ENCODE assay signal across 25 cellular contexts in genomic region chr22:30113494-30113893, GRCh38. TPM values are rescaled to one million over a fixed set of nuclear protein-coding genes. Genes with fewer than 3 reads are reported as not detected.
DNase-seq lines count a peak whose midpoint lies in the region; ATAC-seq, FAIRE-seq and TF ChIP-seq lines count a peak whose summit lies in the region.
"Had no signal": no experiment of that assay in that cellular context is flagged by ENCODE, and none has a peak within 500 bp of the region (broad histone marks: within the 10 kb centered on the region; RNA-seq: fewer than 3 reads in every experiment).

No MANE protein-coding gene starts in this region.

- no peak overlapping the region for H2BK12ac ChIP-seq in neuronal stem cell (ENCODE audit: low read length)

- CTCF ChIA-PET in A549 (lab: Yijun Ruan, JAX) = interaction anchor here (0.9 to 2.6 kb wide), 4 partner anchors 8 to 174 kb away, joined by 3 to 6 read pairs (median 4); no protein-coding TSS in a partner anchor

- FAIRE-seq in A549 (lab: Jason Lieb, UNC) = no peak
- FAIRE-seq in keratinocyte (lab: Jason Lieb, UNC) = no peak
- FAIRE-seq: D721Med, GM18507 had no signal

- no peak overlapping the region for H4K91ac ChIP-seq in neuronal stem cell (ENCODE audit: low read depth, low read length, poor library complexity)

- H3K27me3 ChIP-seq in ACC112 (ENCODE audit: insufficient read depth, low read length) = no peaks in the 10 kb centered on the region
- no peaks in the 10 kb centered on the region for H3K27me3 ChIP-seq in Loucy (ENCODE audit: insufficient read depth, low read length, poor library complexity, severe bottlenecking)
- H3K27me3 ChIP-seq in keratinocyte (ENCODE audit: control insufficient read depth, extremely low read depth, insufficient read depth, low read length) = no peaks in the 10 kb centered on the region
- H3K27me3 ChIP-seq in neuronal stem cell (ENCODE audit: control insufficient read depth in 3 of 3, insufficient read depth in 3 of 3, low read depth in 1 of 3, low read length in 3 of 3) = peaks cover 0 to 3% (median 0%) of the 10 kb centered on the region in 3 experiments
- H3K27me3 ChIP-seq: SJSA1 had no signal

- ATAC-seq in A549 (no peak), GM18498 (IDR thresholded peaks at IDR 0.05; ENCODE audit: unreplicated experiment) (no peak), HG03469 (IDR thresholded peaks at IDR 0.05; ENCODE audit: unreplicated experiment) (no peak)

- no peaks in the 10 kb centered on the region for H3K9me3 ChIP-seq in A549
- no peaks in the 10 kb centered on the region for H3K9me3 ChIP-seq in Loucy (ENCODE audit: insufficient read depth, low read depth, low read length)
- no peaks in the 10 kb centered on the region for H3K9me3 ChIP-seq in keratinocyte (ENCODE audit: control insufficient read depth, low read depth, low read length)
- H3K9me3 ChIP-seq in neuronal stem cell (replicated peaks in 1 of 2; ENCODE audit: control insufficient read depth in 2 of 2, insufficient read depth in 1 of 2, low read depth in 1 of 2, low read length in 2 of 2) = no peaks in the 10 kb centered on the region
- H3K9me3 ChIP-seq: HAP-1, SJSA1 had no signal

- dilution Hi-C loops in keratinocyte (cut with MboI; ENCODE audit: extremely low pct_ligation_motif_present, low sequenced_read_pairs) = no loop called here

- TF ChIP-seq CTCF in A549 (IDR thresholded peaks at IDR 0.05) = no peak
- no peak for TF ChIP-seq CTCF in Loucy (conservative IDR thresholded peaks at IDR 0.05; ENCODE audit: low read length)
- TF ChIP-seq CTCF in keratinocyte (optimal IDR thresholded peaks at IDR 0.05 in 1 of 3, IDR thresholded peaks at IDR 0.05 in 1 of 3, conservative IDR thresholded peaks at IDR 0.05 in 1 of 3; ENCODE audit: extremely low read depth in 1 of 3, insufficient read depth in 2 of 3, low read length in 3 of 3) = no peak

- no peak overlapping the region for H3K4me2 ChIP-seq in A549
- no peak overlapping the region for H3K4me2 ChIP-seq in Loucy (ENCODE audit: low read depth, low read length, poor library complexity, severe bottlenecking)
- no peak overlapping the region for H3K4me2 ChIP-seq in keratinocyte (ENCODE audit: control insufficient read depth, extremely low read depth, insufficient read depth, low read depth, low read length)
- H3K4me2 ChIP-seq in neuronal stem cell (ENCODE audit: insufficient read depth, low read length, poor library complexity, severe bottlenecking) = no peak overlapping the region
- H3K4me2 ChIP-seq: PC-9 had no signal

- H3K14ac ChIP-seq in neuronal stem cell (ENCODE audit: low read length) = no peak overlapping the region

- H3K9me1 ChIP-seq in keratinocyte (ENCODE audit: control insufficient read depth, extremely low read depth, insufficient read depth, low read length) = no peaks in the 10 kb centered on the region

- no peak overlapping the region for H2AK5ac ChIP-seq in neuronal stem cell (ENCODE audit: low read depth, low read length)

- H2AFZ ChIP-seq in ACC112 (ENCODE audit: low read length, unreplicated experiment) (peak overlapping the region; percentile 47), Loucy (ENCODE audit: low read length) (peak overlapping the region; percentile 69), keratinocyte (ENCODE audit: control insufficient read depth, low read length) (peak overlapping the region; percentile 10), neuronal stem cell (ENCODE audit: low read length) (no peak overlapping the region)
- H2AFZ ChIP-seq: PC-9 had no signal

- WGBS in A549 (ENCODE audit: missing lambda C conversion rate) = 83% methylated on average over 1 of the region's 1 CpG
- WGBS in neuronal stem cell (ENCODE audit: extremely low coverage in 2 of 2, insufficient read length in 2 of 2, insufficient replicate concordance in 1 of 2), 2 donors = no CpG with 5 or more reads among the region's 1 CpG

- no peak overlapping the region for H4K8ac ChIP-seq in neuronal stem cell (ENCODE audit: low read depth, low read length)

- TF ChIP-seq POLR2A in A549 (IDR thresholded peaks at IDR 0.05; ENCODE audit: low read length) = no peak

- H3K9ac ChIP-seq in Loucy (ENCODE audit: low read depth, low read length, poor library complexity, severe bottlenecking) (no peak overlapping the region), keratinocyte (ENCODE audit: control insufficient read depth, extremely low read depth, insufficient read depth, low read length) (no peak overlapping the region), neuronal stem cell (ENCODE audit: low read depth, low read length, poor library complexity) (no peak overlapping the region)

- no peaks in the 10 kb centered on the region for H3K9me2 ChIP-seq in Loucy (replicated peaks; ENCODE audit: low read depth, low read length)

- no peak for TF ChIP-seq EP300 in A549 (IDR thresholded peaks at IDR 0.05)

- no peak for TF ChIP-seq RAD21 in A549 (conservative IDR thresholded peaks at IDR 0.05 in 1 of 2, IDR thresholded peaks at IDR 0.05 in 1 of 2)

- H2BK120ac ChIP-seq in neuronal stem cell (ENCODE audit: low read depth, low read length) = no peak overlapping the region

- no peak overlapping the region for H3K4ac ChIP-seq in neuronal stem cell (ENCODE audit: low read length)

- H3K36me3 ChIP-seq in ACC112 (ENCODE audit: insufficient read depth, low read length) (no peaks in the 10 kb centered on the region), Loucy (ENCODE audit: insufficient read depth, low read length) (no peaks in the 10 kb centered on the region), keratinocyte (ENCODE audit: control insufficient read depth in 2 of 2, extremely low read depth in 1 of 2, insufficient read depth in 2 of 2, low read length in 2 of 2) (no peaks in the 10 kb centered on the region), neuronal stem cell (replicated peaks in 1 of 2; ENCODE audit: control insufficient read depth in 2 of 2, insufficient read depth in 2 of 2, low read length in 2 of 2) (no peaks in the 10 kb centered on the region)
- H3K36me3 ChIP-seq: HAP-1, SJSA1 had no signal

- H3K79me2 ChIP-seq in ACC112 (ENCODE audit: control insufficient read depth, insufficient read depth, low read length, unreplicated experiment) = no peaks in the 10 kb centered on the region
- no peaks in the 10 kb centered on the region for H3K79me2 ChIP-seq in Loucy (ENCODE audit: insufficient read depth, low read length)
- no peaks in the 10 kb centered on the region for H3K79me2 ChIP-seq in keratinocyte (ENCODE audit: control insufficient read depth, insufficient read depth, low read length)

- H3K4me3 ChIP-seq in A549 (no peak overlapping the region), ACC112 (ENCODE audit: low read depth, low read length) (no peak overlapping the region), Loucy (ENCODE audit: low read length, poor library complexity, severe bottlenecking) (no peak overlapping the region), keratinocyte (ENCODE audit: control insufficient read depth in 2 of 3, extremely low read depth in 1 of 3, insufficient read depth in 2 of 3, low read depth in 1 of 3, low read length in 3 of 3) (no peak overlapping the region), neuronal stem cell (ENCODE audit: low read length in 2 of 2) (no peak overlapping the region)
- H3K4me3 ChIP-seq: HAP-1, PC-9, SJSA1 had no signal

- no peaks in the 10 kb centered on the region for H3K79me1 ChIP-seq in neuronal stem cell (ENCODE audit: low read depth, low read length)

- no peak overlapping the region for H3K18ac ChIP-seq in neuronal stem cell (ENCODE audit: low read length)

- H3K27ac ChIP-seq in A549 = peak overlapping the region; percentile 36 to 77; a peak in 5 of 6 replicates
- peak overlapping the region; percentile 0; the same call in 1 of the 2 replicates for H3K27ac ChIP-seq in ACC112 (ENCODE audit: low read depth, low read length)
- H3K27ac ChIP-seq in keratinocyte (ENCODE audit: control insufficient read depth, insufficient read depth, low read length) = no peak overlapping the region
- H3K27ac ChIP-seq in neuronal stem cell (replicated peaks; ENCODE audit: low read length) = no peak overlapping the region
- H3K27ac ChIP-seq: HL-60, PC-9, SJSA1 had no signal

- POLR2A ChIA-PET in A549 (lab: Yijun Ruan, JAX) = no interaction called here

- H3K4me1 ChIP-seq in A549 (peaks cover 41% of the 10 kb centered on the region), ACC112 (ENCODE audit: control insufficient read depth, insufficient read depth, low read length, unreplicated experiment) (peaks cover 11% of the 10 kb centered on the region), Loucy (ENCODE audit: insufficient read depth, low read length, poor library complexity, severe bottlenecking) (peaks cover 11% of the 10 kb centered on the region), keratinocyte (ENCODE audit: control insufficient read depth, extremely low read depth, insufficient read depth, low read length) (peaks cover 11% of the 10 kb centered on the region), neuronal stem cell (ENCODE audit: control insufficient read depth in 2 of 2, insufficient read depth in 1 of 2, low read depth in 1 of 2, low read length in 2 of 2) (no peaks in the 10 kb centered on the region)
- H3K4me1 ChIP-seq: HAP-1 had no signal

- H2BK5ac ChIP-seq in neuronal stem cell (ENCODE audit: low read length) = no peak overlapping the region

- no peak overlapping the region for H2BK15ac ChIP-seq in neuronal stem cell (ENCODE audit: low read length)

- no peaks in the 10 kb centered on the region for H3F3A ChIP-seq in Loucy (ENCODE audit: low read depth)

- DNase-seq in A549 (ENCODE audit: low read depth in 1 of 2, low spot score in 1 of 2) (no peak), keratinocyte (ENCODE audit: low read depth, low spot score) (no peak), neuronal stem cell (ENCODE audit: low spot score) (no peak), NCI-H1436 treated with DMSO at 0.1 percent for 48 hours (lab: John Stamatoyannopoulos, UW) (no peak)
- DNase-seq: ACHN; NCI-H1092 treated with DMSO at 0.1 percent for 48 hours; NCI-H1436; NCI-H187 treated with DMSO at 0.1 percent for 48 hours; NCI-H446; NCI-H524 treated with DMSO at 0.1 percent for 48 hours; NCI-H774; NK-92 treated with Interleukin-12 subunit alpha and Interleukin-12 subunit beta, amount 100 ng/mL, for 24 hours; PC-9; Right ventricle myocardium superior; RPMI8226 had no signal

- H4K20me1 ChIP-seq in Loucy (ENCODE audit: insufficient read depth, low read length, poor library complexity, severe bottlenecking) (no peaks in the 10 kb centered on the region), keratinocyte (ENCODE audit: control insufficient read depth, extremely low read depth, insufficient read depth, low read length) (no peaks in the 10 kb centered on the region)

- no peak overlapping the region for H3K23ac ChIP-seq in neuronal stem cell (ENCODE audit: low read depth, low read length, poor library complexity)

RNA-seq across cellular contexts. Expression of gene HORMAD2, which starts 33.2 kb away (rescaled TPM):
- polyA plus RNA-seq in A549 (2011; rRNA removed) = not detected in 2 replicates
- polyA plus RNA-seq in A549 (2012; cell fraction: cytosol; rRNA removed) = not detected in 2 replicates
- not detected in 2 replicates for polyA plus RNA-seq in A549 (2012; cell fraction: nucleus; rRNA removed)
- not detected in 3 replicates for polyA plus RNA-seq in A549 (2017; fragmentation: RNase III; extraction: RNeasy Plus Mini Kit Qiagen cat#74134 plus additional on column Dnase treatment)
- polyA minus RNA-seq in A549 (2011; rRNA and poly(A)+ RNA removed) = not detected in 2 replicates
- polyA plus RNA-seq in keratinocyte = not detected in 3 replicates
- polyA plus RNA-seq in keratinocyte (2011; ENCODE audit: low read depth) = not detected
- not detected in 2 replicates for polyA plus RNA-seq in keratinocyte (2011; cell fraction: cytosol; rRNA removed)
- polyA plus RNA-seq in keratinocyte (2011; cell fraction: nucleus; rRNA removed) = not detected in 2 replicates
- polyA plus RNA-seq in keratinocyte (2012; ENCODE audit: low replicate concordance) = not detected in 2 replicates
- polyA minus RNA-seq in keratinocyte = not detected in 3 replicates
- polyA minus RNA-seq in keratinocyte (2011; cell fraction: cytosol; rRNA and poly(A)+ RNA removed) = not detected
- not detected in 2 replicates for polyA minus RNA-seq in keratinocyte (2011; cell fraction: nucleus; rRNA and poly(A)+ RNA removed)
- polyA plus RNA-seq in neuronal stem cell (2013, experiment 1 of 2) = 0.07 TPM
- not detected for polyA plus RNA-seq in neuronal stem cell (2013, experiment 2 of 2)
- polyA plus RNA-seq: BJ had no signal

Comparison
In these comparisons a context has a peak if more than half of its experiments do, and no peak if none do; other contexts are left out.
1. H3K27ac ChIP-seq: peak in A549 (2 of 2) and ACC112 (single experiment); none in keratinocyte (single experiment) and neuronal stem cell (single experiment).